Comparison of ENCODE assay signal across 9 cellular contexts in the genomic region with DNA sequence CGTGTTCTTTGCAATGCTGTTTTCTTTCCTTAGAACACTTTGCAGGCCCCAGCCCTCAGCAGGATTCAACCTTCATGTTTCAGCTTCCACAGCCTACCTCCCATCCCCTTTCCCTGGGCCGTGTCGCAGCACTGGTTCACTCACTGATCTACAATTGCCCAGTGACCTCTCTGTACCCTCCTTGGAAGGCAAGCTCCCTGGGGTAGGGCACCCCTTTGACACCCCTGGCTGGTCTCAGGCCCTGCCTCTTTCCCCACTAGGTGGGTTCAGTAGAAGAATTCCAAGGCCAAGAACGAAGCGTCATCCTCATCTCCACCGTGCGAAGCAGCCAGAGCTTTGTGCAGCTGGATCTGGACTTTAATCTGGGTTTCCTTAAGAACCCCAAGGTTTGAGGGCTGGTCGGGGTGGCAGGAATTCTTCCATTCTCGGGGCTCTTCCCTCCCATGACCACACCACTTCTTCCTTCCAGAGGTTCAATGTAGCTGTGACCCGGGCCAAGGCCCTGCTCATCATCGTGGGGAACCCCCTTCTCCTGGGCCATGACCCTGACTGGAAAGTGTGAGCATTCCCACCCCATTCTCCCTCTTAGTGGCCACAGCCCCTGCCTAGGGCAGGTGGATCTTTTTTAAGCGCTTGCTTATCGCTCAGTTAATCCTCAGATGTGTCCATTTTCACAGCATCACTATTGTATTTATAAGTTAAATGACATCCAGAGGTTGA. TPM values are rescaled to one million over a fixed set of nuclear protein-coding genes. Genes with fewer than 3 reads are reported as not detected.
DNase-seq lines count a peak whose midpoint lies in the region; ATAC-seq and TF ChIP-seq lines count a peak whose summit lies in the region.
"Had no signal": no experiment of that assay in that cellular context is flagged by ENCODE, and none has a peak within 500 bp of the region (broad histone marks: within the 10 kb centered on the region; RNA-seq: fewer than 3 reads in every experiment).

No MANE protein-coding gene starts in this region.

- no peak for TF ChIP-seq POLR2A in heart left ventricle (IDR thresholded peaks at IDR 0.05)

- H3K4me3 Mint-ChIP-seq in chondrocyte (ENCODE audit: unreplicated experiment) (no peak overlapping the region), nephron progenitor cell (peak overlapping the region; percentile 49)

- H3K9me3 Mint-ChIP-seq in chondrocyte (ENCODE audit: low read depth) = no peaks in the 10 kb centered on the region
- H3K9me3 Mint-ChIP-seq in nephron progenitor cell = no peaks in the 10 kb centered on the region

- H3K27ac Mint-ChIP-seq in chondrocyte (ENCODE audit: unreplicated experiment) (peak overlapping the region; percentile 96), nephron progenitor cell (peak overlapping the region; percentile 88)

- H3K27me3 Mint-ChIP-seq in chondrocyte (ENCODE audit: low read depth) = no peaks in the 10 kb centered on the region
- peaks cover 4% of the 10 kb centered on the region for H3K27me3 Mint-ChIP-seq in nephron progenitor cell (ENCODE audit: low read depth, poor library complexity)

- H3K4me1 ChIP-seq in heart left ventricle (peaks cover 17 to 78% (median 70%) of the 10 kb centered on the region in 12 donors), aorta (ENCODE audit: control insufficient read depth in 1 of 2, insufficient read depth in 2 of 2, low read length in 2 of 2) (no peaks in the 10 kb centered on the region)

- peak overlapping the region; percentile 67 to 100 (median 96) for H3K27ac ChIP-seq in heart left ventricle
- H3K27ac ChIP-seq in aorta (ENCODE audit: low read depth in 1 of 2, low read length in 2 of 2) = peak overlapping the region; percentile 37 to 66

- ATAC-seq in heart left ventricle (no peak), aorta (ENCODE audit: low FRiP score) (no peak)

- WGBS in heart left ventricle, 4 donors = 61 to 77% (median 69%) methylated on average over 12 to 13 of the region's 13 CpGs
- WGBS in aorta, 2 donors = 80 to 84% methylated on average over 13 of the region's 13 CpGs

- intact Hi-C loops in heart left ventricle (cut with DNase I) (loop anchor here in 4 of 10 donors (2.0 to 10.0 kb wide), 4 partner anchors 25 to 305 kb away; a partner anchor contains a TSS), cardiac septum (cut with DNase I) (loop anchor here (1.0 kb wide), 1 partner anchor 16 kb away; a partner anchor contains a TSS), aorta (cut with DNase I) (loop anchor here in 1 of 2 donors (1.0 to 10.0 kb wide), 4 partner anchors 24 to 235 kb away; no protein-coding TSS in a partner anchor)

- no peaks in the 10 kb centered on the region for H3K27me3 ChIP-seq in heart left ventricle
- H3K27me3 ChIP-seq in aorta (ENCODE audit: control insufficient read depth in 1 of 2, insufficient read depth in 2 of 2, low read length in 1 of 2) = no peaks in the 10 kb centered on the region

- H3K36me3 ChIP-seq in heart left ventricle = peaks cover 0 to 94% (median 81%) of the 10 kb centered on the region in 9 donors
- no peaks in the 10 kb centered on the region for H3K36me3 ChIP-seq in aorta (ENCODE audit: control insufficient read depth in 1 of 2, insufficient read depth in 2 of 2, low read length in 1 of 2)

- DNase-seq in heart left ventricle (no peak), cardiac septum (ENCODE audit: low spot score) (no peak), chondrocyte (ENCODE audit: low spot score) (no peak), nephron progenitor cell (no peak), aorta (peak in 1 of 2 donors; percentile 62), midbrain (lab: John Stamatoyannopoulos, UW) (no peak), nucleus accumbens (lab: John Stamatoyannopoulos, UW) (no peak), NCI-H774 (lab: John Stamatoyannopoulos, UW) (no peak)
- DNase-seq: NCI-H187 treated with DMSO at 0.1 percent for 48 hours had no signal

- H3K4me1 Mint-ChIP-seq in chondrocyte (ENCODE audit: low read depth) (peaks cover 59% of the 10 kb centered on the region), nephron progenitor cell (peaks cover 68% of the 10 kb centered on the region)

- H3K36me3 Mint-ChIP-seq in chondrocyte (ENCODE audit: low read depth) = peaks cover 21% of the 10 kb centered on the region
- H3K36me3 Mint-ChIP-seq in nephron progenitor cell (ENCODE audit: low read depth) = peaks cover 54% of the 10 kb centered on the region

- H3K4me3 ChIP-seq in heart left ventricle = no peak overlapping the region
- no peak overlapping the region for H3K4me3 ChIP-seq in aorta (ENCODE audit: low read length in 2 of 2)

- TF ChIP-seq CTCF in heart left ventricle (IDR thresholded peaks at IDR 0.05) = no peak
- no peak for TF ChIP-seq CTCF in chondrocyte (IDR thresholded peaks at IDR 0.05)
- no peak for TF ChIP-seq CTCF in nephron progenitor cell (IDR thresholded peaks at IDR 0.05)

- H3K9me3 ChIP-seq in heart left ventricle (no peaks in the 10 kb centered on the region), aorta (ENCODE audit: control insufficient read depth, low read length) (no peaks in the 10 kb centered on the region)

RNA-seq across cellular contexts. Expression of a gene that starts 7.3 kb away (rescaled TPM):
- total RNA-seq in heart left ventricle (100 to 1,000 TPM; 147 to 432 (median 217) TPM), cardiac septum (270 TPM), chondrocyte (303 to 446 TPM (median 444 TPM) in 3 replicates), aorta (100 to 1,000 TPM; 269 to 316 TPM)
- polyA plus RNA-seq in heart left ventricle (100 to 1,000 TPM; 170 to 443 TPM), aorta (100 to 1,000 TPM; 433 to 540 TPM)

RNA-seq across cellular contexts. Expression of a gene that starts 15.5 kb away (rescaled TPM):
- total RNA-seq in heart left ventricle (10 to 100 TPM in 3 of 9 donors, 1 to 10 TPM in 6; 4.2 to 11.5 (median 8.3) TPM), cardiac septum (10.7 TPM), chondrocyte (0.59 to 0.87 TPM (median 0.85 TPM) in 3 replicates), aorta (1 to 10 TPM; 3.7 to 4.3 TPM)
- polyA plus RNA-seq in heart left ventricle (1 to 10 TPM; 1.8 to 6.9 TPM), aorta (1 to 10 TPM in 1 of 2 donors, not detected in 1; 7.1 TPM)

RNA-seq across cellular contexts. Expression of a gene that starts 25.1 kb away (rescaled TPM):
- total RNA-seq in heart left ventricle (10 to 100 TPM in 7 of 9 donors, 1 to 10 TPM in 2; 7.5 to 43.6 (median 13.3) TPM), cardiac septum (18.3 TPM), chondrocyte (40.8 to 59.6 TPM (median 45.9 TPM) in 3 replicates), aorta (10 to 100 TPM; 29.2 to 61.0 TPM)
- polyA plus RNA-seq in heart left ventricle (10 to 100 TPM; 10.8 to 25.3 TPM), aorta (10 to 100 TPM; 10.8 to 73.4 TPM)
